In genomic region chr16:56246051-56246817, GRCh38 we compare ENCODE assay signal across 12 cellular contexts. TPM values are rescaled to one million over a fixed set of nuclear protein-coding genes. Genes with fewer than 3 reads are reported as not detected.
DNase-seq lines count a peak whose midpoint lies in the region; ATAC-seq, FAIRE-seq and TF ChIP-seq lines count a peak whose summit lies in the region.
"Had no signal": no experiment of that assay in that cellular context is flagged by ENCODE, and none has a peak within 500 bp of the region (broad histone marks: within the 10 kb centered on the region; RNA-seq: fewer than 3 reads in every experiment).

No MANE protein-coding gene starts in this region.

- in situ Hi-C loops in HepG2 (cut with HindIII; ENCODE audit: extremely low pct_ligation_motif_present, low pct_unique_long_range_greater_than_20kb), result no loop called here

- TF ChIP-seq CTCF in activated CD8-positive, alpha-beta T cell treated with anti-CD3 and anti-CD28 coated beads for 36 hours (IDR thresholded peaks at IDR 0.05), result no peak
- TF ChIP-seq CTCF in HepG2 (CRISPR knock-in tag; IDR thresholded peaks at IDR 0.05), result peak; percentile 47
- no peak for TF ChIP-seq CTCF in upper lobe of right lung (IDR thresholded peaks at IDR 0.05)

- TF ChIP-seq EP300 in HepG2 (IDR thresholded peaks at IDR 0.05; ENCODE audit: low read depth in 2 of 2, low read length in 2 of 2) (no peak), HepG2 (CRISPR knock-in tag; IDR thresholded peaks at IDR 0.05; ENCODE audit: borderline replicate concordance) (no peak)

- H3K36me3 Mint-ChIP-seq in activated CD8-positive, alpha-beta T cell treated with anti-CD3 and anti-CD28 coated beads for 36 hours (ENCODE audit: low read depth), result no peaks in the 10 kb centered on the region
- no peaks in the 10 kb centered on the region for H3K36me3 Mint-ChIP-seq in activated CD8-positive, alpha-beta T cell treated with anti-CD3 and anti-CD28 coated beads, Interleukin-2, amount 10 ng/mL, durations not matched to agents 7 days and 5 days (ENCODE audit: low read depth)
- H3K36me3 Mint-ChIP-seq in CD4-positive, alpha-beta memory T cell, result peaks cover 0 to 16% of the 10 kb centered on the region in 2 donors

- no peak overlapping the region for H2AFZ ChIP-seq in HepG2 (ENCODE audit: low read length)

- H3K4me3 ChIP-seq in HepG2 (replicated peaks in 1 of 3; ENCODE audit: insufficient read depth in 1 of 3, low read depth in 2 of 3, low read length in 3 of 3), result no peak overlapping the region
- no peak overlapping the region for H3K4me3 ChIP-seq in upper lobe of right lung
- H3K4me3 ChIP-seq in CD4-positive, alpha-beta memory T cell (ENCODE audit: low read length in 2 of 2), result no peak overlapping the region
- H3K4me3 ChIP-seq: upper lobe of left lung had no signal

- intact Hi-C loops in activated CD8-positive, alpha-beta T cell treated with anti-CD3 and anti-CD28 coated beads for 36 hours (cut with micrococcal nuclease), result no loop called here
- intact Hi-C loops in HepG2 (cut with micrococcal nuclease; ENCODE audit: unreplicated experiment) (no loop called here), upper lobe of right lung (cut with DNase I) (no loop called here)
- intact Hi-C loops in CD4-positive, alpha-beta memory T cell (cut with micrococcal nuclease), result no loop called here

- H3K36me3 ChIP-seq in HepG2 (replicated peaks in 1 of 2; ENCODE audit: control insufficient read depth in 1 of 2, insufficient read depth in 2 of 2, low read length in 2 of 2), result no peaks in the 10 kb centered on the region
- no peaks in the 10 kb centered on the region for H3K36me3 ChIP-seq in upper lobe of right lung
- no peaks in the 10 kb centered on the region for H3K36me3 ChIP-seq in CD4-positive, alpha-beta memory T cell (ENCODE audit: insufficient read depth, low read length)
- H3K36me3 ChIP-seq: upper lobe of left lung had no signal

- no TSS peak for BruUV-seq in HepG2 (replicated peaks; lab: Mats Ljungman, UMichigan)

- no peak overlapping the region for H3K9ac ChIP-seq in HepG2 (ENCODE audit: insufficient read depth, low read depth, low read length)

- 16% methylated on average over 11 of the region's 13 CpGs for WGBS in HepG2 (ENCODE audit: low lambda C conversion rate)

- no peak overlapping the region for H3K4me2 ChIP-seq in HepG2 (ENCODE audit: low read depth, low read length)

- H3K27ac ChIP-seq in caudate nucleus (ENCODE audit: low read depth, low read length) (peak overlapping the region; percentile 96), HepG2 (ENCODE audit: extremely low read length, insufficient read depth, low read length) (no peak overlapping the region), upper lobe of right lung (no peak overlapping the region)
- H3K27ac ChIP-seq in CD4-positive, alpha-beta memory T cell (ENCODE audit: low read depth, low read length), result no peak overlapping the region
- H3K27ac ChIP-seq: upper lobe of left lung had no signal

- H3K9me3 Mint-ChIP-seq in activated CD8-positive, alpha-beta T cell treated with anti-CD3 and anti-CD28 coated beads for 36 hours, result no peaks in the 10 kb centered on the region
- no peaks in the 10 kb centered on the region for H3K9me3 Mint-ChIP-seq in activated CD8-positive, alpha-beta T cell treated with anti-CD3 and anti-CD28 coated beads, Interleukin-2, amount 10 ng/mL, durations not matched to agents 7 days and 5 days (ENCODE audit: insufficient read depth)
- H3K9me3 Mint-ChIP-seq in CD4-positive, alpha-beta memory T cell, result peaks cover 0 to 3% (median 0%) of the 10 kb centered on the region in 8 donors

- no peak for TF ChIP-seq RAD21 in HepG2 (CRISPR knock-in tag; IDR thresholded peaks at IDR 0.05)

- H3K27me3 ChIP-seq in HepG2 (ENCODE audit: control insufficient read depth in 1 of 2, insufficient read depth in 2 of 2, low read length in 2 of 2) (peaks cover 0 to 11% of the 10 kb centered on the region in 2 experiments; a peak in 2 of 5 replicates), upper lobe of right lung (no peaks in the 10 kb centered on the region)
- no peaks in the 10 kb centered on the region for H3K27me3 ChIP-seq in CD4-positive, alpha-beta memory T cell (ENCODE audit: insufficient read depth, low read length)
- H3K27me3 ChIP-seq: upper lobe of left lung had no signal

- no peaks in the 10 kb centered on the region for H3K27me3 Mint-ChIP-seq in activated CD8-positive, alpha-beta T cell treated with anti-CD3 and anti-CD28 coated beads for 36 hours
- H3K27me3 Mint-ChIP-seq in activated CD8-positive, alpha-beta T cell treated with anti-CD3 and anti-CD28 coated beads, Interleukin-2, amount 10 ng/mL, durations not matched to agents 7 days and 5 days (ENCODE audit: low read depth), result peaks cover 8% of the 10 kb centered on the region
- H3K27me3 Mint-ChIP-seq in CD4-positive, alpha-beta memory T cell, result no peaks in the 10 kb centered on the region

- peak; percentile 34 for FAIRE-seq in HepG2 (lab: Jason Lieb, UNC)
- FAIRE-seq: small intestine had no signal

- H3K4me1 ChIP-seq in HepG2 (ENCODE audit: insufficient read depth, low read length) (no peaks in the 10 kb centered on the region), upper lobe of right lung (no peaks in the 10 kb centered on the region)
- H3K4me1 ChIP-seq in CD4-positive, alpha-beta memory T cell (ENCODE audit: insufficient read depth, low read length), result no peaks in the 10 kb centered on the region

- TF ChIP-seq POLR2A in HepG2 (IDR thresholded peaks at IDR 0.05; ENCODE audit: insufficient read depth in 1 of 2, low read depth in 2 of 2, low read length in 2 of 2), result no peak

- CTCF ChIA-PET in activated CD8-positive, alpha-beta T cell treated with anti-CD3 and anti-CD28 coated beads for 36 hours (lab: Charles Lee), result no interaction called here
- CTCF ChIA-PET in activated CD8-positive, alpha-beta T cell treated with anti-CD3 and anti-CD28 coated beads, Interleukin-2, amount 10 ng/mL, durations not matched to agents 7 days and 5 days (lab: Charles Lee), result no interaction called here
- CTCF ChIA-PET in HepG2 (lab: Yijun Ruan, JAX; ENCODE audit: low intra/inter-chr PET ratio, low total read pairs), result no interaction called here
- CTCF ChIA-PET in CD4-positive, alpha-beta memory T cell (lab: Charles Lee; ENCODE audit: partially characterized antibody), result interaction anchor here (1.5 kb wide), 1 partner anchor 12 kb away, joined by 6 read pairs; no protein-coding TSS in a partner anchor

- peak; percentile 61 for ATAC-seq in activated CD8-positive, alpha-beta T cell treated with anti-CD3 and anti-CD28 coated beads for 36 hours
- ATAC-seq in activated CD8-positive, alpha-beta T cell treated with anti-CD3 and anti-CD28 coated beads, Interleukin-2, amount 10 ng/mL, durations not matched to agents 7 days and 5 days, result no peak
- ATAC-seq in HepG2, result peak; percentile 84
- ATAC-seq in upper lobe of right lung, result peak; percentile 71

- no peaks in the 10 kb centered on the region for H3K79me2 ChIP-seq in HepG2 (ENCODE audit: insufficient read depth, low read length)

- peak; percentile 11 for DNase-seq in activated CD8-positive, alpha-beta T cell treated with anti-CD3 and anti-CD28 coated beads for 36 hours
- no peak for DNase-seq in activated CD8-positive, alpha-beta T cell treated with anti-CD3 and anti-CD28 coated beads, Interleukin-2, amount 10 ng/mL, durations not matched to agents 7 days and 5 days
- DNase-seq in caudate nucleus (lab: John Stamatoyannopoulos, UW) (peak in 58 of 61 donors; percentile 33 to 93 (median 77)), HepG2 (ENCODE audit: low spot score) (peak; percentile 18), upper lobe of right lung (no peak), GF-D8 (lab: John Stamatoyannopoulos, UW) (no peak), RPMI8226 (no peak)
- DNase-seq in CD4-positive, alpha-beta memory T cell, result no peak
- DNase-seq: activated CD8-positive, alpha-beta memory T cell treated with anti-CD3 and anti-CD28 coated beads, Interleukin-2, amount 50 U/mL, for 48 hours; small intestine had no signal

- no peaks in the 10 kb centered on the region for H4K20me1 ChIP-seq in HepG2 (ENCODE audit: insufficient read depth, low read length)

- no peaks in the 10 kb centered on the region for H3K9me3 ChIP-seq in HepG2 (ENCODE audit: low read length)
- no peaks in the 10 kb centered on the region for H3K9me3 ChIP-seq in upper lobe of right lung
- no peaks in the 10 kb centered on the region for H3K9me3 ChIP-seq in CD4-positive, alpha-beta memory T cell (ENCODE audit: control insufficient read depth in 1 of 2, low read length in 2 of 2)
- H3K9me3 ChIP-seq: upper lobe of left lung had no signal

- POLR2A ChIA-PET in activated CD8-positive, alpha-beta T cell treated with anti-CD3 and anti-CD28 coated beads for 36 hours (lab: Charles Lee), result interaction anchor here (1.4 to 1.6 kb wide), 2 partner anchors 9 to 17 kb away, joined by 3 to 4 read pairs; no protein-coding TSS in a partner anchor
- POLR2A ChIA-PET in activated CD8-positive, alpha-beta T cell treated with anti-CD3 and anti-CD28 coated beads, Interleukin-2, amount 10 ng/mL, durations not matched to agents 7 days and 5 days (lab: Charles Lee), result no interaction called here
- POLR2A ChIA-PET in HepG2 (lab: Yijun Ruan, JAX), result no interaction called here
- POLR2A ChIA-PET in CD4-positive, alpha-beta memory T cell (lab: Charles Lee; ENCODE audit: partially characterized antibody), result interaction anchor here (1.0 to 1.6 kb wide), 2 partner anchors 13 to 16 kb away, joined by 3 to 5 read pairs; no protein-coding TSS in a partner anchor

- no peak overlapping the region for H3K27ac Mint-ChIP-seq in activated CD8-positive, alpha-beta T cell treated with anti-CD3 and anti-CD28 coated beads for 36 hours
- no peak overlapping the region for H3K27ac Mint-ChIP-seq in activated CD8-positive, alpha-beta T cell treated with anti-CD3 and anti-CD28 coated beads, Interleukin-2, amount 10 ng/mL, durations not matched to agents 7 days and 5 days
- H3K27ac Mint-ChIP-seq in CD4-positive, alpha-beta memory T cell, result peak overlapping the region in 1 of 7 donors; percentile 7

- H3K4me3 Mint-ChIP-seq in activated CD8-positive, alpha-beta T cell treated with anti-CD3 and anti-CD28 coated beads for 36 hours, result no peak overlapping the region
- no peak overlapping the region for H3K4me3 Mint-ChIP-seq in activated CD8-positive, alpha-beta T cell treated with anti-CD3 and anti-CD28 coated beads, Interleukin-2, amount 10 ng/mL, durations not matched to agents 7 days and 5 days
- H3K4me3 Mint-ChIP-seq in CD4-positive, alpha-beta memory T cell, result no peak overlapping the region

- no peaks in the 10 kb centered on the region for H3K4me1 Mint-ChIP-seq in activated CD8-positive, alpha-beta T cell treated with anti-CD3 and anti-CD28 coated beads for 36 hours (ENCODE audit: low read depth)
- no peaks in the 10 kb centered on the region for H3K4me1 Mint-ChIP-seq in activated CD8-positive, alpha-beta T cell treated with anti-CD3 and anti-CD28 coated beads, Interleukin-2, amount 10 ng/mL, durations not matched to agents 7 days and 5 days (ENCODE audit: low read depth)
- H3K4me1 Mint-ChIP-seq in CD4-positive, alpha-beta memory T cell, result no peaks in the 10 kb centered on the region

RNA-seq across cellular contexts. Expression of gene GNAO1, which starts 54.9 kb away (rescaled TPM):
- 1 to 10 TPM; 2.3 to 2.4 TPM for total RNA-seq in activated CD8-positive, alpha-beta T cell treated with anti-CD3 and anti-CD28 coated beads for 36 hours
- total RNA-seq in activated CD8-positive, alpha-beta T cell treated with anti-CD3 and anti-CD28 coated beads, Interleukin-2, amount 10 ng/mL, durations not matched to agents 7 days and 5 days, result 1 to 10 TPM; 2.7 TPM
- total RNA-seq in HepG2 (2016; rRNA removed; fragmentation: Illumina TruSeq; extraction: Trizol) (not detected in 2 replicates), upper lobe of right lung (1.8 TPM)
- not detected in 2 replicates for total RNA-seq in HepG2 (2016; cell fraction: cytosol; rRNA removed; fragmentation: Illumina TruSeq; extraction: Trizol; ENCODE audit: low read depth)
- not detected in 2 replicates for total RNA-seq in HepG2 (2016; cell fraction: insoluble cytoplasmic fraction; rRNA removed; fragmentation: Illumina TruSeq; extraction: Trizol)
- total RNA-seq in HepG2 (2016; cell fraction: membrane; rRNA removed; fragmentation: Illumina TruSeq; extraction: Trizol), result not detected in 2 replicates
- not detected in 2 replicates for total RNA-seq in HepG2 (2016; cell fraction: nucleus; rRNA removed; fragmentation: Illumina TruSeq; extraction: Trizol)
- not detected in 2 replicates for polyA plus RNA-seq in HepG2 (2011; rRNA removed)
- 0.01 TPM in 1 of 2 replicates, not detected in the other for polyA plus RNA-seq in HepG2 (2011; cell fraction: cytosol; rRNA removed)
- 0.03 TPM in 1 of 2 replicates, not detected in the other for polyA plus RNA-seq in HepG2 (2011; cell fraction: nucleus; rRNA removed)
- polyA plus RNA-seq in HepG2 (2012), result 0.03 and 0.07 TPM in 2 replicates
- polyA plus RNA-seq in HepG2 (2016; cell fraction: cytosol; fragmentation: Illumina TruSeq; extraction: Trizol; ENCODE audit: low read depth), result not detected in 2 replicates
- polyA plus RNA-seq in HepG2 (2016; cell fraction: insoluble cytoplasmic fraction; fragmentation: Illumina TruSeq; extraction: Trizol; ENCODE audit: low read depth), result not detected in 2 replicates
- polyA plus RNA-seq in HepG2 (2016; cell fraction: membrane; fragmentation: Illumina TruSeq; extraction: Trizol; ENCODE audit: low read depth), result 0.13 TPM in 1 of 2 replicates, not detected in the other
- not detected in 2 replicates for polyA plus RNA-seq in HepG2 (2016; cell fraction: nucleus; fragmentation: Illumina TruSeq; extraction: Trizol; ENCODE audit: insufficient read depth, low read depth)
- 0.28 TPM in 1 of 2 replicates, not detected in the other for polyA minus RNA-seq in HepG2 (2011; rRNA and poly(A)+ RNA removed; ENCODE audit: low replicate concordance)
- not detected in 2 replicates for polyA minus RNA-seq in HepG2 (2011; cell fraction: cytosol; rRNA and poly(A)+ RNA removed)
- polyA minus RNA-seq in HepG2 (2011; cell fraction: nucleus; rRNA and poly(A)+ RNA removed), result not detected in 2 replicates
- total RNA-seq in CD4-positive, alpha-beta memory T cell, result 10 to 100 TPM; 10.5 to 10.8 TPM
- polyA plus RNA-seq in CD4-positive, alpha-beta memory T cell, result 1 to 10 TPM in 1 of 2 donors, not detected in 1; 1.5 TPM
- total RNA-seq: A673 had no signal

Comparison
In these comparisons a context has a peak if more than half of its experiments do, and no peak if none do; other contexts are left out.
1. DNase-seq: peak in activated CD8-positive, alpha-beta T cell treated with anti-CD3 and anti-CD28 coated beads for 36 hours (single experiment), caudate nucleus (58 of 61) and HepG2 (single experiment); none in activated CD8-positive, alpha-beta T cell treated with anti-CD3 and anti-CD28 coated beads, Interleukin-2, amount 10 ng/mL, durations not matched to agents 7 days and 5 days (single experiment), upper lobe of right lung (single experiment), CD4-positive, alpha-beta memory T cell (0 of 5), GF-D8 (single experiment) and RPMI8226 (single experiment).
2. POLR2A ChIA-PET loops: an anchor here in activated CD8-positive, alpha-beta T cell treated with anti-CD3 and anti-CD28 coated beads for 36 hours (1.4 to 1.6 kb wide) and CD4-positive, alpha-beta memory T cell (1.0 to 1.6 kb wide); none called in activated CD8-positive, alpha-beta T cell treated with anti-CD3 and anti-CD28 coated beads, Interleukin-2, amount 10 ng/mL, durations not matched to agents 7 days and 5 days and HepG2.